In the genomic region with DNA sequence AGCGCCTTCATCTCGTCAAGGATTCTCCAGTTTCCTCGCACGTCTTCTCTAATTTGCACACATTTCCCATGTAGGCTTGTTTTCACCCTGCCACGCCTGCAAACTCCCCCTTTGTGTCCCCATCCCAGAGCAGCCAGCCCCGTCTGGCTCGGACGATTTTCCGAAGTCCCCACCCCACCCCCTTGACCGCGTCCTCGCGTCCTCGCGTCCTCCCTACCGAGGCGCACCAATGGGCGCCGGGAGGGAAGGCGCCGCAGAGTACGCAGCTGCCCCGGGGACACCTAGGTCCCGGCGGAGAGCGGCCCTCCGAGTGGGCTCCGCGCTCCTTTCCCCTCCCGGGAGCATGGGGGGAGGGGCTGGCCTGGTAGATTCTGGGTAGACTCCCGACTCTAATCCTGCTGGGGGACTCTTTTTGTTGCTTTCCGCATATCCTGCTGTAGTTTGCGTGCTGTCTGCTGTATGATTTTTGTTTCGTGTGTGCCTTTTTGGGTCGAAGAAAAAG, we compare ENCODE assay signal across 8 cellular contexts. TPM values are rescaled to one million over a fixed set of nuclear protein-coding genes. Genes with fewer than 3 reads are reported as not detected.
DNase-seq lines count a peak whose midpoint lies in the region; ATAC-seq and TF ChIP-seq lines count a peak whose summit lies in the region.

No MANE protein-coding gene starts in this region.

- peak overlapping the region; percentile 82 for H3K27ac Mint-ChIP-seq in mesothelial cell of epicardium
- H3K27ac Mint-ChIP-seq in type B pancreatic cell, result peak overlapping the region; percentile 57

- no peaks in the 10 kb centered on the region for H3K9me3 ChIP-seq in endocrine pancreas (ENCODE audit: control insufficient read depth, low read length)

- peak; percentile 74 for DNase-seq in NCI-H2107 treated with DMSO at 0.1 percent for 48 hours (lab: John Stamatoyannopoulos, UW; ENCODE audit: unreplicated experiment)
- no peak for DNase-seq in NCI-H2107 (lab: John Stamatoyannopoulos, UW)
- peak; percentile 31 to 68 for DNase-seq in mesothelial cell of epicardium (ENCODE audit: low spot score in 2 of 2, unreplicated experiment in 2 of 2)
- DNase-seq in type B pancreatic cell (ENCODE audit: extremely low spot score, unreplicated experiment), result peak; percentile 72
- DNase-seq in epidermal melanocyte (ENCODE audit: insufficient read length, low spot score), result no peak
- no peak for DNase-seq in NCI-H1092 treated with DMSO at 0.1 percent for 48 hours (lab: John Stamatoyannopoulos, UW)

- H3K27me3 ChIP-seq in endocrine pancreas (ENCODE audit: control insufficient read depth, insufficient read depth, low read length), result no peaks in the 10 kb centered on the region

- H3K4me1 ChIP-seq in endocrine pancreas (ENCODE audit: control insufficient read depth, insufficient read depth, low read length), result no peaks in the 10 kb centered on the region

- H3K4me1 Mint-ChIP-seq in mesothelial cell of epicardium (peaks cover 33% of the 10 kb centered on the region), type B pancreatic cell (ENCODE audit: unreplicated experiment) (peaks cover 24% of the 10 kb centered on the region)

- H3K36me3 Mint-ChIP-seq in mesothelial cell of epicardium (no peaks in the 10 kb centered on the region), type B pancreatic cell (no peaks in the 10 kb centered on the region)

- ATAC-seq in SK-N-SH treated with all-trans-retinoic acid at 6 μM for 48 hours, result peak; percentile 64

- H3K4me3 ChIP-seq in endocrine pancreas (ENCODE audit: control insufficient read depth, insufficient read depth, low read length), result peak overlapping the region; percentile 40

- H3K4me3 Mint-ChIP-seq in mesothelial cell of epicardium (peak overlapping the region; percentile 86), type B pancreatic cell (peak overlapping the region; percentile 97)

- TF ChIP-seq CTCF in mesothelial cell of epicardium (IDR thresholded peaks at IDR 0.05; ENCODE audit: unreplicated experiment) (no peak), type B pancreatic cell (conservative IDR thresholded peaks at IDR 0.05) (no peak)

- H3K9ac ChIP-seq in endocrine pancreas (ENCODE audit: control insufficient read depth, insufficient read depth, low read length), result no peak overlapping the region

- H3K27me3 Mint-ChIP-seq in mesothelial cell of epicardium (ENCODE audit: low read depth), result peaks cover 36% of the 10 kb centered on the region
- peaks cover 36% of the 10 kb centered on the region for H3K27me3 Mint-ChIP-seq in type B pancreatic cell

- H3K36me3 ChIP-seq in endocrine pancreas (ENCODE audit: control insufficient read depth, insufficient read depth, low read length), result no peaks in the 10 kb centered on the region

- H3K9me3 Mint-ChIP-seq in mesothelial cell of epicardium (no peaks in the 10 kb centered on the region), type B pancreatic cell (no peaks in the 10 kb centered on the region)

TF ChIP-seq in SK-N-SH treated with all-trans-retinoic acid at 6 μM for 48 hours, 23 proteins besides CTCF, POLR2A, EP300 and RAD21:
- TF ChIP-seq TOX (CRISPR knock-in tag; IDR thresholded peaks at IDR 0.05; ENCODE audit: borderline replicate concordance) (no peak), RARB (CRISPR knock-in tag; IDR thresholded peaks at IDR 0.05) (no peak)

RNA-seq across cellular contexts. Expression of gene CACHD1, which starts 1.3 kb away (rescaled TPM):
- total RNA-seq in mesothelial cell of epicardium (20.8 to 24.2 TPM (median 24.1 TPM) in 3 replicates), type B pancreatic cell (ENCODE audit: low replicate concordance) (9.6 and 44.6 TPM in 2 replicates)

Comparison
In these comparisons a context has a peak if more than half of its experiments do, and no peak if none do; other contexts are left out.
1. DNase-seq: peak in NCI-H2107 treated with DMSO at 0.1 percent for 48 hours (single experiment), mesothelial cell of epicardium (2 of 2) and type B pancreatic cell (single experiment); none in NCI-H2107 (single experiment), epidermal melanocyte (single experiment) and NCI-H1092 treated with DMSO at 0.1 percent for 48 hours (single experiment).